In genomic region chr4:2536193-2537010, GRCh38 we compare ENCODE assay signal across 8 cellular contexts. TPM values are rescaled to one million over a fixed set of nuclear protein-coding genes. Genes with fewer than 3 reads are reported as not detected.
DNase-seq lines count a peak whose midpoint lies in the region; ATAC-seq, FAIRE-seq and TF ChIP-seq lines count a peak whose summit lies in the region.

Gene FAM193A (plus strand): TSS chr4:2536647. CDS start chr4:2536916, 269 bp downstream.

- peak within 1 kb of the TSS; percentile 85 for H3K9ac ChIP-seq in HUES48 (ENCODE audit: low read depth, low read length)
- H3K9ac ChIP-seq in NT2/D1 (ENCODE audit: insufficient read length, low read depth): peak within 1 kb of the TSS; percentile 99
- H3K9ac ChIP-seq in H1 (replicated peaks in 1 of 4; ENCODE audit: extremely low read depth in 1 of 4, low read depth in 3 of 4, low read length in 3 of 4): peak within 1 kb of the TSS; percentile 80 to 92 (median 81)
- peak within 1 kb of the TSS; percentile 98 for H3K9ac ChIP-seq in mesenchymal stem cell (ENCODE audit: low read length)

- H3K27me3 ChIP-seq in Caco-2 (replicated peaks; ENCODE audit: control insufficient read depth, insufficient read depth, low read length) (no peaks in the 10 kb centered on the region), HUES48 (ENCODE audit: control insufficient read depth, insufficient read depth, low read length) (no peaks in the 10 kb centered on the region), NT2/D1 (ENCODE audit: insufficient read depth, insufficient read length) (no peaks in the 10 kb centered on the region), H1 (replicated peaks in 1 of 4; ENCODE audit: control insufficient read depth in 3 of 4, extremely low read depth in 1 of 4, insufficient read depth in 3 of 4, low read length in 3 of 4) (no peaks in the 10 kb centered on the region), mesenchymal stem cell (ENCODE audit: control insufficient read depth in 1 of 2, insufficient read depth in 1 of 2, low read length in 2 of 2) (no peaks in the 10 kb centered on the region)

- CTCF ChIA-PET in Caco-2 (lab: Charles Lee): interaction anchor here (0.6 to 1.0 kb wide), 5 partner anchors 10 to 316 kb away, joined by 3 to 9 read pairs (median 4); no protein-coding TSS in a partner anchor
- CTCF ChIA-PET in activated CD8-positive, alpha-beta memory T cell treated with anti-CD3 and anti-CD28 coated beads, Interleukin-2, amount 10 ng/mL, durations not matched to agents 7 days and 5 days (lab: Charles Lee): interaction anchor here (0.9 to 1.7 kb wide), 5 partner anchors 25 to 220 kb away, joined by 3 to 4 read pairs (median 3); partner anchors contain the start of genes RNF4 and TNIP2
- CTCF ChIA-PET in H1 (lab: Charles Lee; ENCODE audit: partially characterized antibody): interaction anchor here (1.6 kb wide), 1 partner anchor 44 kb away, joined by 5 read pairs; no protein-coding TSS in a partner anchor

- peak within 1 kb of the TSS; percentile 56 for H3K14ac ChIP-seq in H1 (ENCODE audit: insufficient read length)
- peak within 1 kb of the TSS in 1 of 2 experiments; percentile 85 for H3K14ac ChIP-seq in mesenchymal stem cell (ENCODE audit: low read length in 2 of 2)

- peak within 1 kb of the TSS; percentile 91 for H3K27ac ChIP-seq in HUES48 (ENCODE audit: low read depth, low read length)
- peak within 1 kb of the TSS; percentile 84 for H3K27ac ChIP-seq in H1 (ENCODE audit: low read depth, low read length)
- peak within 1 kb of the TSS; percentile 56 for H3K27ac ChIP-seq in mesenchymal stem cell (ENCODE audit: low read length, poor library complexity, severe bottlenecking)

- H2BK5ac ChIP-seq in H1 (ENCODE audit: low read depth, low read length) (peak within 1 kb of the TSS; percentile 91; the same call in 1 of the 2 replicates), mesenchymal stem cell (ENCODE audit: low read depth, low read length, poor library complexity, severe bottlenecking) (peak within 1 kb of the TSS; percentile 44)

- no peak for TF ChIP-seq EP300 in H1 (IDR thresholded peaks at IDR 0.05; ENCODE audit: borderline replicate concordance in 1 of 2, low read depth in 2 of 2, low read length in 2 of 2)

- H3K4me3 ChIP-seq in Caco-2 (ENCODE audit: low read depth, low read length): peak within 1 kb of the TSS; percentile 92
- peak within 1 kb of the TSS; percentile 87 for H3K4me3 ChIP-seq in HUES48 (ENCODE audit: low read depth, low read length)
- H3K4me3 ChIP-seq in NT2/D1 (ENCODE audit: insufficient read length, low read depth): peak within 1 kb of the TSS; percentile 97
- peak within 1 kb of the TSS; percentile 70 to 93 (median 91) for H3K4me3 ChIP-seq in H1 (ENCODE audit: extremely low read depth in 1 of 4, insufficient read depth in 2 of 4, low read depth in 3 of 4, low read length in 4 of 4)
- peak within 1 kb of the TSS; percentile 90 to 98 for H3K4me3 ChIP-seq in mesenchymal stem cell (ENCODE audit: insufficient read depth in 1 of 2, low read depth in 1 of 2, low read length in 2 of 2)

- TF ChIP-seq CTCF in Caco-2 (IDR thresholded peaks at IDR 0.05; ENCODE audit: insufficient read depth in 1 of 2, low read depth in 1 of 2, low read length in 1 of 2, severe bottlenecking in 1 of 2, unreplicated experiment in 1 of 2) (no peak), H1 (IDR thresholded peaks at IDR 0.05; ENCODE audit: control extremely low read depth in 1 of 3, insufficient read depth in 1 of 3, low read depth in 1 of 3, low read length in 3 of 3) (no peak)

- intact Hi-C loops in Caco-2 (cut with micrococcal nuclease; ENCODE audit: unreplicated experiment): loop anchor here (1.0 to 5.0 kb wide), 2 partner anchors 47 to 119 kb away; partner anchors contain the start of genes CFAP99 and ZFYVE28

- H3K27me3 Mint-ChIP-seq in Caco-2 (ENCODE audit: insufficient read depth, unreplicated experiment): no peaks in the 10 kb centered on the region
- H3K27me3 Mint-ChIP-seq in activated CD8-positive, alpha-beta memory T cell treated with anti-CD3 and anti-CD28 coated beads, Interleukin-2, amount 10 ng/mL, durations not matched to agents 7 days and 5 days: no peaks in the 10 kb centered on the region

- FAIRE-seq in H1 (lab: Jason Lieb, UNC): no peak

- no peak within 1 kb of the TSS for H3K23ac ChIP-seq in H1 (ENCODE audit: insufficient read length)
- peak within 1 kb of the TSS in 1 of 2 experiments; percentile 81 for H3K23ac ChIP-seq in mesenchymal stem cell (ENCODE audit: low read length in 2 of 2)

- H3K4me1 Mint-ChIP-seq in Caco-2 (ENCODE audit: low read depth, unreplicated experiment): no peaks in the 10 kb centered on the region
- peaks cover 19% of the 10 kb centered on the region for H3K4me1 Mint-ChIP-seq in activated CD8-positive, alpha-beta memory T cell treated with anti-CD3 and anti-CD28 coated beads, Interleukin-2, amount 10 ng/mL, durations not matched to agents 7 days and 5 days

- H3K36me3 Mint-ChIP-seq in Caco-2 (ENCODE audit: insufficient read depth, unreplicated experiment): peaks cover 6% of the 10 kb centered on the region
- H3K36me3 Mint-ChIP-seq in activated CD8-positive, alpha-beta memory T cell treated with anti-CD3 and anti-CD28 coated beads, Interleukin-2, amount 10 ng/mL, durations not matched to agents 7 days and 5 days: peaks cover 5% of the 10 kb centered on the region

- H3K23me2 ChIP-seq in H1 (ENCODE audit: low read depth, low read length): peaks cover 5% of the 10 kb centered on the region; the same call in 1 of the 2 replicates

- H3K79me1 ChIP-seq in H1 (ENCODE audit: low read depth, low read length): no peaks in the 10 kb centered on the region; the same call in 1 of the 2 replicates
- peaks cover 2% of the 10 kb centered on the region for H3K79me1 ChIP-seq in mesenchymal stem cell (replicated peaks; ENCODE audit: low read length, poor library complexity, severe bottlenecking)

- peak within 1 kb of the TSS; percentile 54 for H2BK120ac ChIP-seq in H1 (replicated peaks; ENCODE audit: low read depth, low read length)
- peak within 1 kb of the TSS; percentile 99 for H2BK120ac ChIP-seq in mesenchymal stem cell (ENCODE audit: low read depth, low read length)

- H2BK20ac ChIP-seq in H1 (ENCODE audit: low read length): no peak within 1 kb of the TSS

- WGBS in H1 (ENCODE audit: extremely low coverage in 1 of 2, insufficient coverage in 1 of 2, insufficient read length in 1 of 2, insufficient replicate concordance in 2 of 2, low coverage in 1 of 2, low lambda C conversion rate in 2 of 2, missing lambda C conversion rate in 1 of 2), 2 experiments: 0% methylated on average over 3 of the region's 106 CpGs; no CpG with 5 or more reads in 1 of the 2 experiments
- 1% methylated on average over 31 of the region's 106 CpGs for WGBS in mesenchymal stem cell

- H2BK15ac ChIP-seq in H1 (ENCODE audit: low read length): no peak within 1 kb of the TSS; the same call in 1 of the 2 replicates
- H2BK15ac ChIP-seq in mesenchymal stem cell (ENCODE audit: low read depth, poor library complexity, severe bottlenecking): peak within 1 kb of the TSS; percentile 69

- H3K4ac ChIP-seq in H1 (replicated peaks; ENCODE audit: insufficient read length, low read depth, low read length) (peak within 1 kb of the TSS; percentile 91), mesenchymal stem cell (ENCODE audit: low read depth in 1 of 2, low read length in 2 of 2) (peak within 1 kb of the TSS; percentile 91 to 98)

- no peaks in the 10 kb centered on the region for H3K4me1 ChIP-seq in Caco-2
- peaks cover 11% of the 10 kb centered on the region for H3K4me1 ChIP-seq in HUES48 (ENCODE audit: control insufficient read depth, insufficient read depth, low read length)
- H3K4me1 ChIP-seq in NT2/D1 (ENCODE audit: insufficient read depth, insufficient read length): peaks cover 2% of the 10 kb centered on the region
- H3K4me1 ChIP-seq in H1 (replicated peaks in 1 of 4; ENCODE audit: control insufficient read depth in 3 of 4, insufficient read depth in 4 of 4, low read length in 3 of 4): peaks cover 0 to 5% (median 4%) of the 10 kb centered on the region in 4 experiments; a peak in 3 of 7 replicates
- peaks cover 11% of the 10 kb centered on the region for H3K4me1 ChIP-seq in mesenchymal stem cell (ENCODE audit: control insufficient read depth, insufficient read depth, low read depth, low read length)

- H4K91ac ChIP-seq in H1 (replicated peaks; ENCODE audit: insufficient read length, low read length): peak within 1 kb of the TSS; percentile 91
- peak within 1 kb of the TSS; percentile 39 for H4K91ac ChIP-seq in mesenchymal stem cell (ENCODE audit: low read length)

- H3K79me2 ChIP-seq in H1 (ENCODE audit: control insufficient read depth in 1 of 2, insufficient read depth in 2 of 2, low read length in 2 of 2): peaks cover 16 to 43% of the 10 kb centered on the region in 2 experiments; a peak in 3 of 4 replicates

- H4K20me1 ChIP-seq in H1 (replicated peaks in 1 of 2; ENCODE audit: control insufficient read depth in 1 of 2, insufficient read depth in 2 of 2, low read length in 2 of 2): peaks cover 2 to 7% of the 10 kb centered on the region in 2 experiments

- DNase-seq in Caco-2 (peak; percentile 99), NT2/D1 (ENCODE audit: low read depth, low spot score) (peak; percentile 99), H1 (ENCODE audit: low read depth in 1 of 2, low spot score in 2 of 2) (peak; percentile 96 to 100), mesenchymal stem cell (peak; percentile 99)
- DNase-seq in activated CD8-positive, alpha-beta memory T cell treated with anti-CD3 and anti-CD28 coated beads, Interleukin-2, amount 10 ng/mL, durations not matched to agents 7 days and 5 days: peak; percentile 100
- DNase-seq in stimulated activated CD8-positive, alpha-beta memory T cell treated with anti-CD3 and anti-CD28 coated beads, Interleukin-12 subunit alpha, Interleukin-12 subunit beta, amount 100 ng/mL, for 24 hours (ENCODE audit: extremely low read depth): peak; percentile 98

- no TSS peak for BruUV-seq in Caco-2 (replicated peaks; lab: Mats Ljungman, UMichigan)

- H3K56ac ChIP-seq in H1 (replicated peaks; ENCODE audit: insufficient read length, low read depth, low read length): peak within 1 kb of the TSS; percentile 85

- H3K18ac ChIP-seq in H1 (ENCODE audit: extremely low read depth, low read length) (peak within 1 kb of the TSS; percentile 93), mesenchymal stem cell (ENCODE audit: low read depth in 1 of 2, low read length in 2 of 2) (peak within 1 kb of the TSS; percentile 73 to 96)

- no peaks in the 10 kb centered on the region for H3K9me3 Mint-ChIP-seq in Caco-2 (ENCODE audit: unreplicated experiment)
- no peaks in the 10 kb centered on the region for H3K9me3 Mint-ChIP-seq in activated CD8-positive, alpha-beta memory T cell treated with anti-CD3 and anti-CD28 coated beads, Interleukin-2, amount 10 ng/mL, durations not matched to agents 7 days and 5 days (ENCODE audit: low read depth)

- H3K36me3 ChIP-seq in Caco-2 (ENCODE audit: control insufficient read depth, insufficient read depth, low read length) (no peaks in the 10 kb centered on the region; the same call in 1 of the 2 replicates), HUES48 (ENCODE audit: control insufficient read depth, insufficient read depth, low read length) (peaks cover 3% of the 10 kb centered on the region; the same call in 1 of the 2 replicates), NT2/D1 (ENCODE audit: insufficient read depth, insufficient read length, low read length) (peaks cover 6% of the 10 kb centered on the region), H1 (ENCODE audit: control insufficient read depth in 2 of 4, insufficient read depth in 4 of 4, low read length in 3 of 4) (no peaks in the 10 kb centered on the region), mesenchymal stem cell (ENCODE audit: control insufficient read depth in 1 of 2, insufficient read depth in 2 of 2, low read depth in 1 of 2, low read length in 2 of 2) (no peaks in the 10 kb centered on the region)

- H2BK12ac ChIP-seq in H1 (ENCODE audit: low read depth, low read length): peak within 1 kb of the TSS; percentile 75; the same call in 1 of the 2 replicates
- peak within 1 kb of the TSS in 1 of 2 experiments; percentile 69 for H2BK12ac ChIP-seq in mesenchymal stem cell (ENCODE audit: low read length in 2 of 2)

- H3K9me3 ChIP-seq in Caco-2 (no peaks in the 10 kb centered on the region), HUES48 (ENCODE audit: control insufficient read depth, insufficient read depth, low read length) (no peaks in the 10 kb centered on the region), NT2/D1 (ENCODE audit: insufficient read depth, low read length) (no peaks in the 10 kb centered on the region), H1 (ENCODE audit: insufficient read depth in 2 of 2, low read depth in 1 of 2, low read length in 1 of 2) (no peaks in the 10 kb centered on the region), mesenchymal stem cell (ENCODE audit: control insufficient read depth, low read length) (no peaks in the 10 kb centered on the region)

- H4K5ac ChIP-seq in H1 (ENCODE audit: insufficient read length, low read depth, low read length): peak within 1 kb of the TSS; percentile 91

- H3K4me2 ChIP-seq in H1 (ENCODE audit: insufficient read depth in 1 of 2, low read depth in 2 of 2, low read length in 2 of 2): peak within 1 kb of the TSS; percentile 85 to 93
- H3K4me2 ChIP-seq in mesenchymal stem cell (ENCODE audit: low read length, poor library complexity, severe bottlenecking): peak within 1 kb of the TSS; percentile 96

- H4K8ac ChIP-seq in H1 (ENCODE audit: extremely low read depth, insufficient read depth, low read length) (peak within 1 kb of the TSS; percentile 95), mesenchymal stem cell (ENCODE audit: low read length) (peak within 1 kb of the TSS; percentile 94)

- peak within 1 kb of the TSS; percentile 88 for H3K4me3 Mint-ChIP-seq in Caco-2 (ENCODE audit: unreplicated experiment)
- peak within 1 kb of the TSS; percentile 86 for H3K4me3 Mint-ChIP-seq in activated CD8-positive, alpha-beta memory T cell treated with anti-CD3 and anti-CD28 coated beads, Interleukin-2, amount 10 ng/mL, durations not matched to agents 7 days and 5 days

- H2AK5ac ChIP-seq in H1 (ENCODE audit: low read depth, low read length): no peak within 1 kb of the TSS
- no peak within 1 kb of the TSS for H2AK5ac ChIP-seq in mesenchymal stem cell (ENCODE audit: low read length, severe bottlenecking)

- no peak for TF ChIP-seq RAD21 in H1 (IDR thresholded peaks at IDR 0.05 in 1 of 2, conservative IDR thresholded peaks at IDR 0.05 in 1 of 2; ENCODE audit: low read depth in 2 of 2, low read length in 2 of 2)

- H3K27ac Mint-ChIP-seq in Caco-2 (ENCODE audit: unreplicated experiment): peak within 1 kb of the TSS; percentile 88
- H3K27ac Mint-ChIP-seq in activated CD8-positive, alpha-beta memory T cell treated with anti-CD3 and anti-CD28 coated beads, Interleukin-2, amount 10 ng/mL, durations not matched to agents 7 days and 5 days: peak within 1 kb of the TSS; percentile 91

- peak; percentile 87 for ATAC-seq in GM21423 (IDR thresholded peaks at IDR 0.05; ENCODE audit: unreplicated experiment)
- peak; percentile 94 for ATAC-seq in activated CD8-positive, alpha-beta memory T cell treated with anti-CD3 and anti-CD28 coated beads, Interleukin-2, amount 10 ng/mL, durations not matched to agents 7 days and 5 days

- POLR2A ChIA-PET in Caco-2 (lab: Charles Lee) (interaction anchor here (0.6 to 2.4 kb wide), 12 partner anchors 51 to 1723 kb away, joined by 3 to 22 read pairs (median 4); partner anchors contain the start of gene RNF4), H1 (lab: Charles Lee; ENCODE audit: partially characterized antibody) (interaction anchor here (0.9 to 6.4 kb wide), 10 partner anchors 11 to 123 kb away, joined by 3 to 65 read pairs (median 5); partner anchors contain the start of gene RNF4)

- H2AFZ ChIP-seq in H1 (ENCODE audit: low read length) (0 out of 2 replicates have a peak within 1 kb of the TSS, but pooled peaks have one; percentile 4), mesenchymal stem cell (ENCODE audit: low read depth, low read length) (peak within 1 kb of the TSS; percentile 95)

- TF ChIP-seq POLR2A in H1 (IDR thresholded peaks at IDR 0.05; ENCODE audit: control extremely low read depth in 1 of 2, low read depth in 2 of 2, low read length in 2 of 2): peak; percentile 47 to 60

RNA-seq across cellular contexts. Expression of gene FAM193A, which starts in this region (rescaled TPM):
- 28.7 and 31.2 TPM in 2 replicates for total RNA-seq in Caco-2 (2022)
- 10 to 100 TPM; 30.0 to 37.9 TPM for total RNA-seq in activated CD8-positive, alpha-beta memory T cell treated with anti-CD3 and anti-CD28 coated beads, Interleukin-2, amount 10 ng/mL, durations not matched to agents 7 days and 5 days
- 26.2 and 27.2 TPM in 2 replicates for total RNA-seq in H1 (2021; fragmentation: NEBNext Ultra II Directional; extraction: Animal tissue kit (Norgen Biotek cat#: 25700))
- polyA plus RNA-seq in H1 (2011; rRNA removed): 8.7 and 12.5 TPM in 2 replicates
- polyA plus RNA-seq in H1 (2011; cell fraction: cytosol; rRNA removed): 7.3 TPM
- 20.6 TPM for polyA plus RNA-seq in H1 (2011; cell fraction: nucleus; rRNA removed)
- polyA plus RNA-seq in H1 (2012, experiment 1 of 2): 16.4 to 18.6 TPM (median 17.4 TPM) in 4 replicates
- polyA plus RNA-seq in H1 (2012, experiment 2 of 2): 6.2 TPM
- polyA plus RNA-seq in H1 (2013, experiment 1 of 2): 11.8 TPM
- 11.5 TPM for polyA plus RNA-seq in H1 (2013, experiment 2 of 2)
- polyA minus RNA-seq in H1 (2011; rRNA and poly(A)+ RNA removed): 17.7 and 19.2 TPM in 2 replicates
- 21.1 TPM for polyA minus RNA-seq in H1 (2011; cell fraction: cytosol; rRNA and poly(A)+ RNA removed)
- 28.0 TPM for polyA minus RNA-seq in H1 (2011; cell fraction: nucleus; rRNA and poly(A)+ RNA removed)
- polyA plus RNA-seq in mesenchymal stem cell (2013, experiment 1 of 2): 12.6 TPM
- polyA plus RNA-seq in mesenchymal stem cell (2013, experiment 2 of 2): 11.6 TPM

Comparison
In these comparisons a context has a peak if more than half of its experiments do, and no peak if none do; other contexts are left out.
1. Peak in every context shown above with its lines: DNase-seq, ATAC-seq, H3K4me3 ChIP-seq and H3K27ac ChIP-seq.